Comparison of ENCODE assay signal across 18 cellular contexts in the genomic region with DNA sequence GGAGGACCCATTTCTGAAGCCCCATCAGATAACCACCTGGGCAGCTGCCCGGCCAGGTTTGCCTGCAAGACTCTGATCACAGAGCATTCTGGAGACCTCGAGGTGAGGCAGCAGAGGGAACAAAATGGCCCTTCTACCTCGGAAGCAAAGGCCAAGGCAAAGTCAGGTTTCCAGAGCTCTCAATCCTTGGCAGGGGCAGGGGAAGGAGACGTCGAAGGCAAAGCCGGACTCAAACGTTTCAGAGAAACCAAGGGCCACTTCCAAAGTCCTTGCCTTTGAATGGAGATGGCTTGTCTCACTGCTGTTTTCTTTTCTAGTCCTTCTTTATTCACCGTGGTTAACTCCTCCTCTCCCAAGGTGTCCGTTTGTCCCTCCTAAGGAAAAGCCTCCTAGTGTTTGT.
DNase-seq lines count a peak whose midpoint lies in the region; ATAC-seq, FAIRE-seq and TF ChIP-seq lines count a peak whose summit lies in the region.
"Had no signal": no experiment of that assay in that cellular context is flagged by ENCODE, and none has a peak within 500 bp of the region (broad histone marks: within the 10 kb centered on the region; RNA-seq: fewer than 3 reads in every experiment).

No MANE protein-coding gene starts in this region.

- H3K4me3 ChIP-seq in PC-9 (no peak overlapping the region), H1 (ENCODE audit: extremely low read depth in 1 of 4, insufficient read depth in 2 of 4, low read depth in 3 of 4, low read length in 4 of 4) (peak overlapping the region in 3 of 4 experiments; percentile 27 to 45 (median 30); a peak in 5 of 8 replicates), mucosa of stomach (ENCODE audit: low read length) (no peak overlapping the region)

- H4K91ac ChIP-seq in H1 (replicated peaks; ENCODE audit: insufficient read length, low read length): peak overlapping the region; percentile 88

- no TSS peak for BruUV-seq in PC-9 (replicated peaks; lab: Mats Ljungman, UMichigan)

- H4K20me1 ChIP-seq in PC-9 (ENCODE audit: insufficient read depth): no peaks in the 10 kb centered on the region
- H4K20me1 ChIP-seq in H1 (replicated peaks in 1 of 2; ENCODE audit: control insufficient read depth in 1 of 2, insufficient read depth in 2 of 2, low read length in 2 of 2): no peaks in the 10 kb centered on the region

- peak overlapping the region; percentile 59 for H2BK120ac ChIP-seq in H1 (replicated peaks; ENCODE audit: low read depth, low read length)

- H3K23ac ChIP-seq in H1 (ENCODE audit: insufficient read length): no peak overlapping the region

- H2BK5ac ChIP-seq in H1 (ENCODE audit: low read depth, low read length): peak overlapping the region; percentile 80; the same call in 1 of the 2 replicates

- no peak overlapping the region for H3K14ac ChIP-seq in H1 (ENCODE audit: insufficient read length)

- intact Hi-C loops in PC-9 (cut with micrococcal nuclease; ENCODE audit: unreplicated experiment) (no loop called here), cardiac septum (cut with DNase I) (no loop called here)

- H3K4me1 ChIP-seq in PC-9 (replicated peaks; ENCODE audit: insufficient read depth) (peaks cover 50% of the 10 kb centered on the region), H1 (replicated peaks in 1 of 4; ENCODE audit: control insufficient read depth in 3 of 4, insufficient read depth in 4 of 4, low read length in 3 of 4) (peaks cover 13 to 31% (median 27%) of the 10 kb centered on the region in 4 experiments; a peak in 6 of 7 replicates), mucosa of stomach (ENCODE audit: control insufficient read depth, insufficient read depth, low read length) (peaks cover 70% of the 10 kb centered on the region)

- H3K56ac ChIP-seq in H1 (replicated peaks; ENCODE audit: insufficient read length, low read depth, low read length): peak overlapping the region; percentile 48

- H3K9me2 ChIP-seq in PC-9 (ENCODE audit: insufficient read depth): no peaks in the 10 kb centered on the region

- no peak overlapping the region for H2BK15ac ChIP-seq in H1 (ENCODE audit: low read length)

- TF ChIP-seq RAD21 in H1 (IDR thresholded peaks at IDR 0.05 in 1 of 2, conservative IDR thresholded peaks at IDR 0.05 in 1 of 2; ENCODE audit: low read depth in 2 of 2, low read length in 2 of 2): no peak

- H3K9ac ChIP-seq in H1 (replicated peaks in 1 of 4; ENCODE audit: extremely low read depth in 1 of 4, low read depth in 3 of 4, low read length in 3 of 4) (peak overlapping the region in 2 of 4 experiments; percentile 58 to 62; a peak in 4 of 7 replicates), mucosa of stomach (ENCODE audit: low read length) (peak overlapping the region; percentile 43)

- H3K9me3 ChIP-seq in PC-9 (ENCODE audit: insufficient read depth, low read depth): no peaks in the 10 kb centered on the region
- no peaks in the 10 kb centered on the region for H3K9me3 ChIP-seq in H1 (ENCODE audit: insufficient read depth in 2 of 2, low read depth in 1 of 2, low read length in 1 of 2)
- no peaks in the 10 kb centered on the region for H3K9me3 ChIP-seq in mucosa of stomach (ENCODE audit: control insufficient read depth, low read length)

- H2BK12ac ChIP-seq in H1 (ENCODE audit: low read depth, low read length): peak overlapping the region; percentile 78

- no peaks in the 10 kb centered on the region for H3K23me2 ChIP-seq in H1 (ENCODE audit: low read depth, low read length)

- no peak for TF ChIP-seq CTCF in 22Rv1 (IDR thresholded peaks at IDR 0.05)
- TF ChIP-seq CTCF in PC-9 (conservative IDR thresholded peaks at IDR 0.05): no peak
- no peak for TF ChIP-seq CTCF in H1 (IDR thresholded peaks at IDR 0.05; ENCODE audit: control extremely low read depth in 1 of 3, insufficient read depth in 1 of 3, low read depth in 1 of 3, low read length in 3 of 3)

- H3K79me2 ChIP-seq in PC-9 (ENCODE audit: low read depth) (peaks cover 94% of the 10 kb centered on the region), H1 (ENCODE audit: control insufficient read depth in 1 of 2, insufficient read depth in 2 of 2, low read length in 2 of 2) (no peaks in the 10 kb centered on the region)

- no peak overlapping the region for H3K4me2 ChIP-seq in PC-9
- H3K4me2 ChIP-seq in H1 (ENCODE audit: insufficient read depth in 1 of 2, low read depth in 2 of 2, low read length in 2 of 2): peak overlapping the region; percentile 63 to 65

- POLR2A ChIA-PET in PC-9 (lab: Charles Lee; ENCODE audit: unreplicated experiment): interaction anchor here (0.6 kb wide), 1 partner anchor 20 kb away, joined by 15 read pairs; no protein-coding TSS in a partner anchor
- POLR2A ChIA-PET in H1 (lab: Charles Lee; ENCODE audit: partially characterized antibody): interaction anchor here (0.6 to 1.9 kb wide), 10 partner anchors 10 to 1003 kb away, joined by 3 to 9 read pairs (median 3); no protein-coding TSS in a partner anchor

- peak overlapping the region; percentile 11 for H3K4ac ChIP-seq in H1 (replicated peaks; ENCODE audit: insufficient read length, low read depth, low read length)

- WGBS in H1 (ENCODE audit: extremely low coverage in 1 of 2, insufficient coverage in 1 of 2, insufficient read length in 1 of 2, insufficient replicate concordance in 2 of 2, low coverage in 1 of 2, low lambda C conversion rate in 2 of 2, missing lambda C conversion rate in 1 of 2), 2 experiments: 16% methylated on average over 9 of the region's 9 CpGs; no CpG with 5 or more reads in 1 of the 2 experiments

- H2AK5ac ChIP-seq in H1 (ENCODE audit: low read depth, low read length): peak overlapping the region; percentile 7; the same call in 1 of the 2 replicates

- peaks cover 45% of the 10 kb centered on the region; the same call in 1 of the 2 replicates for H3F3A ChIP-seq in PC-9 (ENCODE audit: insufficient read depth, low read depth)

- DNase-seq in PC-9: no peak
- peak in 1 of 2 experiments; percentile 55 for DNase-seq in H1 (ENCODE audit: low read depth in 1 of 2, low spot score in 2 of 2)
- no peak for DNase-seq in cardiac septum (ENCODE audit: low spot score)
- DNase-seq in medulla oblongata (ENCODE audit: extremely low spot score): no peak
- DNase-seq: activated CD4-positive, alpha-beta T cell treated with anti-CD3 and anti-CD28 coated beads, Interleukin-2, amount 50 U/mL, for 1 hour; activated CD8-positive, alpha-beta memory T cell treated with anti-CD3 and anti-CD28 coated beads, Interleukin-2, amount 50 U/mL, for 4 hours; activated effector memory CD4-positive, alpha-beta T cell treated with Interleukin-2 at 50 U/mL for 16 hours; DMS53; effector memory CD8-positive, alpha-beta T cell; NCI-H2107; NCI-H524 treated with DMSO at 0.1 percent for 48 hours; SHP77; T-helper 1 cell had no signal

- no peak overlapping the region for H2AFZ ChIP-seq in PC-9
- no peak overlapping the region; the same call in 1 of the 2 replicates for H2AFZ ChIP-seq in H1 (ENCODE audit: low read length)

- TF ChIP-seq POLR2A in H1 (IDR thresholded peaks at IDR 0.05; ENCODE audit: control extremely low read depth in 1 of 2, low read depth in 2 of 2, low read length in 2 of 2): 0 out of 3 replicates have a peak, but pooled peaks of 1 of the 2 experiments have one; percentile 25

- CTCF ChIA-PET in PC-9 (lab: Charles Lee): no interaction called here
- CTCF ChIA-PET in H1 (lab: Charles Lee; ENCODE audit: partially characterized antibody): interaction anchor here (1.2 to 1.3 kb wide), 3 partner anchors 30 to 65 kb away, joined by 3 to 4 read pairs (median 4); no protein-coding TSS in a partner anchor

- H3K36me3 ChIP-seq in PC-9 (ENCODE audit: low read depth) (no peaks in the 10 kb centered on the region), H1 (ENCODE audit: control insufficient read depth in 2 of 4, insufficient read depth in 4 of 4, low read length in 3 of 4) (no peaks in the 10 kb centered on the region), mucosa of stomach (ENCODE audit: control insufficient read depth, insufficient read depth, low read length) (no peaks in the 10 kb centered on the region)

- H4K5ac ChIP-seq in H1 (ENCODE audit: insufficient read length, low read depth, low read length): peak overlapping the region; percentile 91

- no peak for FAIRE-seq in H1 (lab: Jason Lieb, UNC)
- FAIRE-seq: islet of Langerhans had no signal

- H3K27ac ChIP-seq in 22Rv1: peak overlapping the region; percentile 8; the same call in 1 of the 2 replicates
- peak overlapping the region; percentile 69; the same call in 1 of the 2 replicates for H3K27ac ChIP-seq in PC-9
- peak overlapping the region; percentile 91 for H3K27ac ChIP-seq in H1 (ENCODE audit: low read depth, low read length)

- ATAC-seq in GM21786 (IDR thresholded peaks at IDR 0.05; ENCODE audit: unreplicated experiment) (no peak), GM19035 (IDR thresholded peaks at IDR 0.05; ENCODE audit: unreplicated experiment) (no peak)
- ATAC-seq: effector memory CD8-positive, alpha-beta T cell had no signal

- H3K18ac ChIP-seq in H1 (ENCODE audit: extremely low read depth, low read length): peak overlapping the region; percentile 52; the same call in 1 of the 2 replicates

- no peak for TF ChIP-seq EP300 in H1 (IDR thresholded peaks at IDR 0.05; ENCODE audit: borderline replicate concordance in 1 of 2, low read depth in 2 of 2, low read length in 2 of 2)

- H4K8ac ChIP-seq in H1 (ENCODE audit: extremely low read depth, insufficient read depth, low read length): peak overlapping the region; percentile 94

- H3K79me1 ChIP-seq in H1 (ENCODE audit: low read depth, low read length): no peaks in the 10 kb centered on the region

- H3K27me3 ChIP-seq in PC-9 (ENCODE audit: insufficient read depth, low read depth) (no peaks in the 10 kb centered on the region), H1 (replicated peaks in 1 of 4; ENCODE audit: control insufficient read depth in 3 of 4, extremely low read depth in 1 of 4, insufficient read depth in 3 of 4, low read length in 3 of 4) (no peaks in the 10 kb centered on the region), mucosa of stomach (ENCODE audit: control insufficient read depth, insufficient read depth, low read length) (no peaks in the 10 kb centered on the region)

- H2BK20ac ChIP-seq in H1 (ENCODE audit: low read length): peak overlapping the region; percentile 62

TF ChIP-seq in H1, 55 proteins besides CTCF, POLR2A, EP300 and RAD21 (continues in another document):
- TF ChIP-seq KDM1A (IDR thresholded peaks at IDR 0.05; ENCODE audit: borderline replicate concordance, low read length) (no peak), PHF8 (conservative IDR thresholded peaks at IDR 0.05; ENCODE audit: low read depth, low read length) (no peak), ASH2L (IDR thresholded peaks at IDR 0.05; ENCODE audit: low read length) (no peak), JUND (IDR thresholded peaks at IDR 0.05; ENCODE audit: low read length) (no peak), RFX5 (IDR thresholded peaks at IDR 0.05; ENCODE audit: borderline replicate concordance, low read depth, low read length) (no peak), POLR2AphosphoS5 (IDR thresholded peaks at IDR 0.05; ENCODE audit: low read depth, low read length) (no peak)
- TF ChIP-seq, protein P1, sequence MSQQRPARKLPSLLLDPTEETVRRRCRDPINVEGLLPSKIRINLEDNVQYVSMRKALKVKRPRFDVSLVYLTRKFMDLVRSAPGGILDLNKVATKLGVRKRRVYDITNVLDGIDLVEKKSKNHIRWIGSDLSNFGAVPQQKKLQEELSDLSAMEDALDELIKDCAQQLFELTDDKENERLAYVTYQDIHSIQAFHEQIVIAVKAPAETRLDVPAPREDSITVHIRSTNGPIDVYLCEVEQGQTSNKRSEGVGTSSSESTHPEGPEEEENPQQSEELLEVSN (IDR thresholded peaks at IDR 0.05): no peak; the same call in 1 of the 2 replicates

Comparison
In these comparisons a context has a peak if more than half of its experiments do, and no peak if none do; other contexts are left out.
1. H3K27ac ChIP-seq: peak in every context shown above with its lines; median percentile 91 in H1; 69 in PC-9; 8 in 22Rv1.
2. H3K4me3 ChIP-seq: peak in H1 (3 of 4); none in PC-9 (single experiment) and mucosa of stomach (single experiment).